ENCODE assay signal across 15 cellular contexts in genomic region chr3:155519081-155519480, GRCh38.
DNase-seq lines count a peak whose midpoint lies in the region; ATAC-seq lines count a peak whose summit lies in the region.
"Had no signal": no experiment of that assay in that cellular context is flagged by ENCODE, and none has a peak within 500 bp of the region (broad histone marks: within the 10 kb centered on the region; RNA-seq: fewer than 3 reads in every experiment).

No MANE protein-coding gene starts in this region.

- ATAC-seq in HG02870 (IDR thresholded peaks at IDR 0.05; ENCODE audit: unreplicated experiment): peak; percentile 77
- no peak for ATAC-seq in GM18520 (IDR thresholded peaks at IDR 0.05; ENCODE audit: unreplicated experiment)
- ATAC-seq in HG03196 (IDR thresholded peaks at IDR 0.05; ENCODE audit: unreplicated experiment): no peak
- ATAC-seq: activated CD4-positive, CD25-positive, alpha-beta regulatory T cell treated with anti-CD3 and anti-CD28 coated beads, Interleukin-2, amount 50 U/mL, for 24 hours had no signal

- DNase-seq in NCI-H510A treated with DMSO at 0.1 percent for 48 hours (lab: John Stamatoyannopoulos, UW): peak; percentile 34
- DNase-seq in NCI-H510A (lab: John Stamatoyannopoulos, UW): no peak
- peak; percentile 57 for DNase-seq in NCI-H2029 treated with DMSO at 0.1 percent for 48 hours (lab: John Stamatoyannopoulos, UW)
- DNase-seq in DMS 273 treated with DMSO at 0.1 percent for 48 hours (lab: John Stamatoyannopoulos, UW): no peak
- no peak for DNase-seq in NCI-H187 (lab: John Stamatoyannopoulos, UW)
- DNase-seq: amygdala, Caco-2, mesenchymal stem cell, NCI-H1694, ovary, SW 1271 had no signal

Comparison
In these comparisons a context has a peak if more than half of its experiments do, and no peak if none do; other contexts are left out.
1. DNase-seq: peak in NCI-H510A treated with DMSO at 0.1 percent for 48 hours (single experiment) and NCI-H2029 treated with DMSO at 0.1 percent for 48 hours (single experiment); none in NCI-H510A (single experiment), DMS 273 treated with DMSO at 0.1 percent for 48 hours (single experiment) and NCI-H187 (0 of 2).